In genomic region chr10:114525368-114525949, GRCh38 we compare ENCODE assay signal across 9 cellular contexts.
DNase-seq lines count a peak whose midpoint lies in the region; TF ChIP-seq lines count a peak whose summit lies in the region.
"Had no signal": no experiment of that assay in that cellular context is flagged by ENCODE, and none has a peak within 500 bp of the region (broad histone marks: within the 10 kb centered on the region; RNA-seq: fewer than 3 reads in every experiment).

No MANE protein-coding gene starts in this region.

- no peaks in the 10 kb centered on the region for H3K9me3 ChIP-seq in testis

- POLR2A ChIA-PET in activated CD4-positive, alpha-beta T cell treated with anti-CD3 and anti-CD28 coated beads, Interleukin-2, amount 10 ng/mL, durations not matched to agents 7 days and 5 days (lab: Charles Lee): interaction anchor here (0.7 to 0.8 kb wide), 2 partner anchors 13 to 66 kb away, joined by 3 to 4 read pairs; no protein-coding TSS in a partner anchor

- peaks cover 32% of the 10 kb centered on the region for H3K36me3 Mint-ChIP-seq in activated CD4-positive, alpha-beta T cell treated with anti-CD3 and anti-CD28 coated beads, Interleukin-2, amount 10 ng/mL, durations not matched to agents 7 days and 5 days (ENCODE audit: low read depth)
- H3K36me3 Mint-ChIP-seq in activated T-helper 1 cell treated with anti-CD3 and anti-CD28 coated beads, Interleukin-12 subunit alpha, Interleukin-12 subunit beta, Interleukin-2, Interleukin-4 antibody, amounts not matched to agents 30 ng/mL and 10 ng/mL and 1 ng/mL, durations not matched to agents 14 hours and 24 hours and 36 hours (ENCODE audit: low read depth): peaks cover 8% of the 10 kb centered on the region
- H3K36me3 Mint-ChIP-seq in immature natural killer cell: peaks cover under 1 to 1% (median under 1%) of the 10 kb centered on the region in 3 donors

- H3K27ac Mint-ChIP-seq in activated CD4-positive, alpha-beta T cell treated with anti-CD3 and anti-CD28 coated beads, Interleukin-2, amount 10 ng/mL, durations not matched to agents 7 days and 5 days: peak overlapping the region; percentile 97
- H3K27ac Mint-ChIP-seq in activated T-helper 1 cell treated with anti-CD3 and anti-CD28 coated beads, Interleukin-12 subunit alpha, Interleukin-12 subunit beta, Interleukin-2, Interleukin-4 antibody, amounts not matched to agents 30 ng/mL and 10 ng/mL and 1 ng/mL, durations not matched to agents 14 hours and 24 hours and 36 hours: peak overlapping the region; percentile 92
- peak overlapping the region; percentile 97 to 100 (median 98) for H3K27ac Mint-ChIP-seq in immature natural killer cell

- WGBS in testis, 2 donors: 29 to 41% methylated on average over 8 of the region's 8 CpGs

- no peak for TF ChIP-seq POLR2A in testis (IDR thresholded peaks at IDR 0.05)

- no peaks in the 10 kb centered on the region for H3K27me3 Mint-ChIP-seq in activated CD4-positive, alpha-beta T cell treated with anti-CD3 and anti-CD28 coated beads, Interleukin-2, amount 10 ng/mL, durations not matched to agents 7 days and 5 days
- H3K27me3 Mint-ChIP-seq in activated T-helper 1 cell treated with anti-CD3 and anti-CD28 coated beads, Interleukin-12 subunit alpha, Interleukin-12 subunit beta, Interleukin-2, Interleukin-4 antibody, amounts not matched to agents 30 ng/mL and 10 ng/mL and 1 ng/mL, durations not matched to agents 14 hours and 24 hours and 36 hours (ENCODE audit: insufficient read depth): peaks cover 2% of the 10 kb centered on the region
- H3K27me3 Mint-ChIP-seq in immature natural killer cell (ENCODE audit: low read depth in 3 of 3): peaks cover 15 to 23% (median 21%) of the 10 kb centered on the region in 3 donors

- H3K9me3 Mint-ChIP-seq in activated CD4-positive, alpha-beta T cell treated with anti-CD3 and anti-CD28 coated beads, Interleukin-2, amount 10 ng/mL, durations not matched to agents 7 days and 5 days: peaks cover 2% of the 10 kb centered on the region
- H3K9me3 Mint-ChIP-seq in activated T-helper 1 cell treated with anti-CD3 and anti-CD28 coated beads, Interleukin-12 subunit alpha, Interleukin-12 subunit beta, Interleukin-2, Interleukin-4 antibody, amounts not matched to agents 30 ng/mL and 10 ng/mL and 1 ng/mL, durations not matched to agents 14 hours and 24 hours and 36 hours: no peaks in the 10 kb centered on the region
- no peaks in the 10 kb centered on the region for H3K9me3 Mint-ChIP-seq in immature natural killer cell

- H3K4me1 Mint-ChIP-seq in activated CD4-positive, alpha-beta T cell treated with anti-CD3 and anti-CD28 coated beads, Interleukin-2, amount 10 ng/mL, durations not matched to agents 7 days and 5 days: peaks cover 72% of the 10 kb centered on the region
- peaks cover 70% of the 10 kb centered on the region for H3K4me1 Mint-ChIP-seq in activated T-helper 1 cell treated with anti-CD3 and anti-CD28 coated beads, Interleukin-12 subunit alpha, Interleukin-12 subunit beta, Interleukin-2, Interleukin-4 antibody, amounts not matched to agents 30 ng/mL and 10 ng/mL and 1 ng/mL, durations not matched to agents 14 hours and 24 hours and 36 hours (ENCODE audit: low read depth)
- H3K4me1 Mint-ChIP-seq in immature natural killer cell: peaks cover 66 to 69% of the 10 kb centered on the region in 2 donors

- intact Hi-C loops in activated T-helper 1 cell treated with anti-CD3 and anti-CD28 coated beads, Interleukin-12 subunit alpha, Interleukin-12 subunit beta, Interleukin-2, Interleukin-4 antibody, amounts not matched to agents 30 ng/mL and 10 ng/mL and 1 ng/mL, durations not matched to agents 14 hours and 24 hours and 36 hours (cut with micrococcal nuclease): loop anchor here (5.0 kb wide), 1 partner anchor 412 kb away; the partner anchor contains the start of gene TRUB1
- intact Hi-C loops in testis (cut with DNase I; ENCODE audit: low total_unique reads): no loop called here

- no peak for TF ChIP-seq CTCF in testis (IDR thresholded peaks at IDR 0.05)

- H3K27me3 ChIP-seq in testis: no peaks in the 10 kb centered on the region

- H3K27ac ChIP-seq in testis: peak overlapping the region; percentile 81 to 82

- H3K36me3 ChIP-seq in testis (ENCODE audit: low read depth, missing control alignments): no peaks in the 10 kb centered on the region

- peak overlapping the region; percentile 59 to 61 for H3K4me3 ChIP-seq in testis

- H3K4me1 ChIP-seq in testis: no peaks in the 10 kb centered on the region

- CTCF ChIA-PET in activated CD4-positive, alpha-beta T cell treated with anti-CD3 and anti-CD28 coated beads, Interleukin-2, amount 10 ng/mL, durations not matched to agents 7 days and 5 days (lab: Charles Lee): interaction anchor here (0.9 to 5.4 kb wide), 8 partner anchors 10 to 56 kb away, joined by 3 to 51 read pairs (median 6); no protein-coding TSS in a partner anchor

- DNase-seq in activated CD4-positive, alpha-beta T cell treated with anti-CD3 and anti-CD28 coated beads, Interleukin-2, amount 10 ng/mL, durations not matched to agents 7 days and 5 days: no peak
- DNase-seq in activated CD4-positive, alpha-beta T cell treated with anti-CD3 and anti-CD28 coated beads for 4 hours: no peak
- DNase-seq in activated T-helper 1 cell treated with anti-CD3 and anti-CD28 coated beads, Interleukin-12 subunit alpha, Interleukin-12 subunit beta, Interleukin-2, Interleukin-4 antibody, amounts not matched to agents 30 ng/mL and 10 ng/mL and 1 ng/mL, durations not matched to agents 14 hours and 24 hours and 36 hours (ENCODE audit: low spot score): no peak
- DNase-seq in immature natural killer cell: peak; percentile 37 to 51 (median 39)
- no peak for DNase-seq in testis
- no peak for DNase-seq in stimulated activated CD4-positive, alpha-beta T cell treated with anti-CD3 and anti-CD28 coated beads, Interleukin-2, amount 100 ng/mL, for 48 hours
- no peak for DNase-seq in DMS153 treated with DMSO at 0.1 percent for 48 hours (lab: John Stamatoyannopoulos, UW; ENCODE audit: unreplicated experiment)
- no peak for DNase-seq in stimulated activated CD4-positive, alpha-beta T cell treated with anti-CD3 and anti-CD28 coated beads, Interleukin-4, amount 100 ng/mL, for 4 hours
- DNase-seq: NCI-H748 treated with DMSO at 0.1 percent for 48 hours had no signal

- H3K4me3 Mint-ChIP-seq in activated CD4-positive, alpha-beta T cell treated with anti-CD3 and anti-CD28 coated beads, Interleukin-2, amount 10 ng/mL, durations not matched to agents 7 days and 5 days: peak overlapping the region; percentile 94
- peak overlapping the region; percentile 87 for H3K4me3 Mint-ChIP-seq in activated T-helper 1 cell treated with anti-CD3 and anti-CD28 coated beads, Interleukin-12 subunit alpha, Interleukin-12 subunit beta, Interleukin-2, Interleukin-4 antibody, amounts not matched to agents 30 ng/mL and 10 ng/mL and 1 ng/mL, durations not matched to agents 14 hours and 24 hours and 36 hours
- H3K4me3 Mint-ChIP-seq in immature natural killer cell: peak overlapping the region; percentile 87 to 92 (median 89)

Comparison
In these comparisons a context has a peak if more than half of its experiments do, and no peak if none do; other contexts are left out.
1. DNase-seq: peak in immature natural killer cell (3 of 3); none in activated CD4-positive, alpha-beta T cell treated with anti-CD3 and anti-CD28 coated beads, Interleukin-2, amount 10 ng/mL, durations not matched to agents 7 days and 5 days (single experiment), activated CD4-positive, alpha-beta T cell treated with anti-CD3 and anti-CD28 coated beads for 4 hours (0 of 2), activated T-helper 1 cell treated with anti-CD3 and anti-CD28 coated beads, Interleukin-12 subunit alpha, Interleukin-12 subunit beta, Interleukin-2, Interleukin-4 antibody, amounts not matched to agents 30 ng/mL and 10 ng/mL and 1 ng/mL, durations not matched to agents 14 hours and 24 hours and 36 hours (single experiment), testis (single experiment), stimulated activated CD4-positive, alpha-beta T cell treated with anti-CD3 and anti-CD28 coated beads, Interleukin-2, amount 100 ng/mL, for 48 hours (0 of 2), DMS153 treated with DMSO at 0.1 percent for 48 hours (single experiment) and stimulated activated CD4-positive, alpha-beta T cell treated with anti-CD3 and anti-CD28 coated beads, Interleukin-4, amount 100 ng/mL, for 4 hours (0 of 2).
2. Peak in every context shown above with its lines, with median percentiles within 50 percentile points of each other: H3K27ac Mint-ChIP-seq and H3K4me3 Mint-ChIP-seq.